In the genomic region with DNA sequence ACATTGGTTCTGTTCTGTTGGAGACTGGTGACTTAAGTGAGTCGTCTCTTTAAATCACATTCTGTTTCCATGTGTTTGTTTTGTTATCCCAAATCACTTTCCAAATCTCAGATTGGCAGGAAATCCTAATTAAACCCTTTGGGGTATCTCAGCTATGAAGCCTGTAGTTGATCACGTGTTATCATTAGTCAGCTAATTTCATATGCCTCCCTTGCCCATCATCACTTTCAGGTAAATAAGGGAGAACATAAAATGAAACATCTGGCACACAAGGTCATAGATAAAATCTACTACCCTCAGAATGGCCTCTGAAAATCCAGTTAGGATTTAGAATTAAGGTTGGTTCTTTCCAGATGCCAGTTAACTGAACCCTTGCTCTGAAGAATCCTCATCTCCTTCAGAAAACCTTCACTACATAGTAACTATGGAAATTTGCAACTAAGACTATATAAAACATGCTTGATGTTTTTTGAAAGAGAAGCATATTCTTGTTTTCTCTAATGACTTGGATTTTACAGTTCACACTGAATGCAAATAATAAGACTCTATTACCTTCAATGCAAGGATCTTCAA, we compare ENCODE assay signal across 27 cellular contexts.
"Had no signal": no experiment of that assay in that cellular context is flagged by ENCODE, and none has a peak within 500 bp of the region (broad histone marks: within the 10 kb centered on the region; RNA-seq: fewer than 3 reads in every experiment).

No MANE protein-coding gene starts in this region.

- DNase-seq: activated CD4-positive, alpha-beta memory T cell treated with anti-CD3 and anti-CD28 coated beads, Interleukin-2, amount 10 ng/mL, durations not matched to agents 7 days and 5 days; activated CD4-positive, alpha-beta T cell treated with anti-CD3 and anti-CD28 coated beads for 1 hour; activated CD4-positive, alpha-beta T cell treated with anti-CD3 and anti-CD28 coated beads, Interleukin-2, amount 10 ng/mL, durations not matched to agents 7 days and 5 days; activated CD8-positive, alpha-beta memory T cell treated with anti-CD3 and anti-CD28 coated beads, Interleukin-2, amount 50 U/mL, for 48 hours; activated gamma-delta T cell; activated naive CD4-positive, alpha-beta T cell treated with anti-CD3 and anti-CD28 coated beads, Interleukin-2, amount 10 ng/mL, durations not matched to agents 7 days and 5 days; activated naive CD8-positive, alpha-beta T cell treated with anti-CD3 and anti-CD28 coated beads, Interleukin-2, amount 10 ng/mL, durations not matched to agents 7 days and 5 days; activated T-cell treated with anti-CD3 and anti-CD28 coated beads, Interleukin-2, amount 50 U/mL, for 24 hours; amniotic stem cell; brain microvascular endothelial cell; caudate nucleus; cortex of kidney; effector memory CD8-positive, alpha-beta T cell; foreskin fibroblast; head of caudate nucleus; hippocampal formation; kidney; left colon; naive B cell; nephron progenitor cell; stimulated activated CD4-positive, alpha-beta T cell treated with anti-CD3 and anti-CD28 coated beads, Interleukin-1b, Interleukin-23, amount 100 ng/mL, for 48 hours; stimulated activated naive CD4-positive, alpha-beta T cell; T-helper 17 cell; T1000 had no signal

- H3K4me1 ChIP-seq: tibial nerve had no signal

- H3K27me3 ChIP-seq: brain microvascular endothelial cell, neutrophil, tibial nerve had no signal

- H3K36me3 ChIP-seq: brain microvascular endothelial cell, neutrophil, tibial nerve had no signal

- H3K27ac ChIP-seq: brain microvascular endothelial cell, neutrophil, skin epidermis, tibial nerve had no signal

- H3K4me3 ChIP-seq: skin epidermis, tibial nerve had no signal

- H3K9me3 ChIP-seq: neutrophil, tibial nerve had no signal
